30 cellular contexts compared by ENCODE assay signal in the genomic region with DNA sequence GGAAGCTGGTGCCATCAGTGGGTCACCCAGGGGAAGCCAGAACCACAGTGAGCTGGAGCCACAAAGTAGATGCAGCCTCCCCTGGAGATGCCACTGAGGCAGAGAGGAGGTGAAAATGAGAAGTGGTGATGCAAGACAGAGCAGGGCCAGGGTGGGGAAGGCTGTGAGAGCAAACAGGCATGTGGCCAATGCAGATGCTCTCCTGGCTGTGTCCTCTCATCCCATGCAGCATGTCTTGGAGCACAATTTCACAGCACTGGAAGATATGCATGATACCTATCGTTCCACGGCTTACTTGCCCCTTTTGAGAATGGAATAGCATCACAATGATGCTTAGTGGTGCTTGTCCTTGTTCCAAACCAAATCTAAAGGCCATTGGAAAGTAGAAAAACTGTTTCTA.
"Had no signal": no experiment of that assay in that cellular context is flagged by ENCODE, and none has a peak within 500 bp of the region (broad histone marks: within the 10 kb centered on the region; RNA-seq: fewer than 3 reads in every experiment).

No MANE protein-coding gene starts in this region.

- H3K4me1 Mint-ChIP-seq: activated CD4-positive, alpha-beta memory T cell treated with anti-CD3 and anti-CD28 coated beads, Interleukin-2, amount 10 ng/mL, durations not matched to agents 7 days and 5 days; activated CD4-positive, alpha-beta T cell treated with anti-CD3 and anti-CD28 coated beads, Interleukin-2, amount 10 ng/mL, durations not matched to agents 7 days and 5 days; activated naive CD4-positive, alpha-beta T cell treated with anti-CD3 and anti-CD28 coated beads, Interleukin-2, amount 50 U/mL, for 24 hours; brain had no signal

- H3K9me3 Mint-ChIP-seq: activated CD4-positive, alpha-beta memory T cell treated with anti-CD3 and anti-CD28 coated beads, Interleukin-2, amount 10 ng/mL, durations not matched to agents 7 days and 5 days; activated CD4-positive, alpha-beta T cell treated with anti-CD3 and anti-CD28 coated beads, Interleukin-2, amount 10 ng/mL, durations not matched to agents 7 days and 5 days; activated naive CD4-positive, alpha-beta T cell treated with anti-CD3 and anti-CD28 coated beads for 36 hours; activated naive CD4-positive, alpha-beta T cell treated with anti-CD3 and anti-CD28 coated beads, Interleukin-2, amount 50 U/mL, for 24 hours; activated naive CD8-positive, alpha-beta T cell treated with anti-CD3 and anti-CD28 coated beads, Interleukin-2, amount 10 ng/mL, durations not matched to agents 7 days and 5 days; activated T-cell treated with anti-CD3 and anti-CD28 coated beads, Interleukin-2, amount 50 U/mL, for 24 hours; activated T-helper 2 cell treated with anti-CD3 and anti-CD28 coated beads, Interferon-gamma antibody, Interleukin-2, Interleukin-4, amounts not matched to agents 10 μg/mL and 5 μg/mL and 100 μg/mL, durations not matched to agents 14 hours and 24 hours and 36 hours; brain had no signal

- H3K4me3 ChIP-seq: ascending aorta, breast epithelium, cardiac muscle cell, colonic mucosa had no signal

- DNase-seq: activated CD4-positive, alpha-beta memory T cell treated with anti-CD3 and anti-CD28 coated beads, Interleukin-2, amount 10 ng/mL, durations not matched to agents 7 days and 5 days; activated CD4-positive, alpha-beta T cell treated with anti-CD3 and anti-CD28 coated beads for 1 hour; activated CD4-positive, alpha-beta T cell treated with anti-CD3 and anti-CD28 coated beads for 4 hours; activated CD4-positive, alpha-beta T cell treated with anti-CD3 and anti-CD28 coated beads, Interleukin-2, amount 10 ng/mL, durations not matched to agents 7 days and 5 days; activated CD4-positive, alpha-beta T cell treated with anti-CD3 and anti-CD28 coated beads, Interleukin-2, amount 50 U/mL, for 4 hours; activated CD8-positive, alpha-beta memory T cell treated with anti-CD3 and anti-CD28 coated beads, Interleukin-2, amount 50 U/mL, for 48 hours; activated effector memory CD4-positive, alpha-beta T cell treated with anti-CD3 and anti-CD28 coated beads, Interleukin-2, amount 50 U/mL, for 16 hours; activated naive CD8-positive, alpha-beta T cell treated with anti-CD3 and anti-CD28 coated beads, Interleukin-2, amount 10 ng/mL, durations not matched to agents 7 days and 5 days; activated T-cell treated with anti-CD3 and anti-CD28 coated beads for 4 hours; activated T-cell treated with anti-CD3 and anti-CD28 coated beads, Interleukin-2, amount 50 U/mL, for 24 hours; central memory CD4-positive, alpha-beta T cell; cerebellar nuclear complex; colonic mucosa; effector CD8-positive, alpha-beta T cell; foreskin fibroblast; head of caudate nucleus; T-helper 2 cell had no signal

- H3K4me1 ChIP-seq: ascending aorta, breast epithelium, colonic mucosa had no signal

- ATAC-seq: WTC11 had no signal

- H3K9me3 ChIP-seq: ascending aorta, breast epithelium, colonic mucosa had no signal

- H3K36me3 ChIP-seq: ascending aorta, breast epithelium, cardiac muscle cell, colonic mucosa had no signal

- H3K27ac ChIP-seq: ascending aorta, breast epithelium, cardiac muscle cell, colonic mucosa, VCaP had no signal

- FAIRE-seq: endometrium, endothelial cell of umbilical vein, frontal cortex, TTC549 had no signal

- H3K36me3 Mint-ChIP-seq: activated naive CD4-positive, alpha-beta T cell treated with anti-CD3 and anti-CD28 coated beads, Interleukin-2, amount 50 U/mL, for 24 hours; activated naive CD8-positive, alpha-beta T cell treated with anti-CD3 and anti-CD28 coated beads, Interleukin-2, amount 10 ng/mL, durations not matched to agents 7 days and 5 days; brain; WTC11 had no signal

- H3K27ac Mint-ChIP-seq: activated CD4-positive, alpha-beta memory T cell treated with anti-CD3 and anti-CD28 coated beads, Interleukin-2, amount 10 ng/mL, durations not matched to agents 7 days and 5 days; activated CD4-positive, alpha-beta T cell treated with anti-CD3 and anti-CD28 coated beads, Interleukin-2, amount 10 ng/mL, durations not matched to agents 7 days and 5 days; activated naive CD4-positive, alpha-beta T cell treated with anti-CD3 and anti-CD28 coated beads for 36 hours; activated naive CD4-positive, alpha-beta T cell treated with anti-CD3 and anti-CD28 coated beads, Interleukin-2, amount 50 U/mL, for 24 hours; activated naive CD8-positive, alpha-beta T cell treated with anti-CD3 and anti-CD28 coated beads, Interleukin-2, amount 10 ng/mL, durations not matched to agents 7 days and 5 days; activated T-cell treated with anti-CD3 and anti-CD28 coated beads, Interleukin-2, amount 50 U/mL, for 24 hours; activated T-helper 2 cell treated with anti-CD3 and anti-CD28 coated beads, Interferon-gamma antibody, Interleukin-2, Interleukin-4, amounts not matched to agents 10 μg/mL and 5 μg/mL and 100 μg/mL, durations not matched to agents 14 hours and 24 hours and 36 hours; brain; WTC11 had no signal

- H3K4me3 Mint-ChIP-seq: activated CD4-positive, alpha-beta memory T cell treated with anti-CD3 and anti-CD28 coated beads, Interleukin-2, amount 10 ng/mL, durations not matched to agents 7 days and 5 days; activated CD4-positive, alpha-beta T cell treated with anti-CD3 and anti-CD28 coated beads, Interleukin-2, amount 10 ng/mL, durations not matched to agents 7 days and 5 days; activated naive CD4-positive, alpha-beta T cell treated with anti-CD3 and anti-CD28 coated beads for 36 hours; activated naive CD4-positive, alpha-beta T cell treated with anti-CD3 and anti-CD28 coated beads, Interleukin-2, amount 50 U/mL, for 24 hours; activated naive CD8-positive, alpha-beta T cell treated with anti-CD3 and anti-CD28 coated beads, Interleukin-2, amount 10 ng/mL, durations not matched to agents 7 days and 5 days; activated T-cell treated with anti-CD3 and anti-CD28 coated beads, Interleukin-2, amount 50 U/mL, for 24 hours; brain; WTC11 had no signal
